Comparison of ENCODE assay signal across 2 cellular contexts in genomic region chr6:78150425-78150824, GRCh38.
TF ChIP-seq lines count a peak whose summit lies in the region.

No MANE protein-coding gene starts in this region.

TF ChIP-seq in HepG2, 621 proteins besides CTCF, POLR2A, EP300 and RAD21 (continued from another document):
- TF ChIP-seq, protein P1, sequence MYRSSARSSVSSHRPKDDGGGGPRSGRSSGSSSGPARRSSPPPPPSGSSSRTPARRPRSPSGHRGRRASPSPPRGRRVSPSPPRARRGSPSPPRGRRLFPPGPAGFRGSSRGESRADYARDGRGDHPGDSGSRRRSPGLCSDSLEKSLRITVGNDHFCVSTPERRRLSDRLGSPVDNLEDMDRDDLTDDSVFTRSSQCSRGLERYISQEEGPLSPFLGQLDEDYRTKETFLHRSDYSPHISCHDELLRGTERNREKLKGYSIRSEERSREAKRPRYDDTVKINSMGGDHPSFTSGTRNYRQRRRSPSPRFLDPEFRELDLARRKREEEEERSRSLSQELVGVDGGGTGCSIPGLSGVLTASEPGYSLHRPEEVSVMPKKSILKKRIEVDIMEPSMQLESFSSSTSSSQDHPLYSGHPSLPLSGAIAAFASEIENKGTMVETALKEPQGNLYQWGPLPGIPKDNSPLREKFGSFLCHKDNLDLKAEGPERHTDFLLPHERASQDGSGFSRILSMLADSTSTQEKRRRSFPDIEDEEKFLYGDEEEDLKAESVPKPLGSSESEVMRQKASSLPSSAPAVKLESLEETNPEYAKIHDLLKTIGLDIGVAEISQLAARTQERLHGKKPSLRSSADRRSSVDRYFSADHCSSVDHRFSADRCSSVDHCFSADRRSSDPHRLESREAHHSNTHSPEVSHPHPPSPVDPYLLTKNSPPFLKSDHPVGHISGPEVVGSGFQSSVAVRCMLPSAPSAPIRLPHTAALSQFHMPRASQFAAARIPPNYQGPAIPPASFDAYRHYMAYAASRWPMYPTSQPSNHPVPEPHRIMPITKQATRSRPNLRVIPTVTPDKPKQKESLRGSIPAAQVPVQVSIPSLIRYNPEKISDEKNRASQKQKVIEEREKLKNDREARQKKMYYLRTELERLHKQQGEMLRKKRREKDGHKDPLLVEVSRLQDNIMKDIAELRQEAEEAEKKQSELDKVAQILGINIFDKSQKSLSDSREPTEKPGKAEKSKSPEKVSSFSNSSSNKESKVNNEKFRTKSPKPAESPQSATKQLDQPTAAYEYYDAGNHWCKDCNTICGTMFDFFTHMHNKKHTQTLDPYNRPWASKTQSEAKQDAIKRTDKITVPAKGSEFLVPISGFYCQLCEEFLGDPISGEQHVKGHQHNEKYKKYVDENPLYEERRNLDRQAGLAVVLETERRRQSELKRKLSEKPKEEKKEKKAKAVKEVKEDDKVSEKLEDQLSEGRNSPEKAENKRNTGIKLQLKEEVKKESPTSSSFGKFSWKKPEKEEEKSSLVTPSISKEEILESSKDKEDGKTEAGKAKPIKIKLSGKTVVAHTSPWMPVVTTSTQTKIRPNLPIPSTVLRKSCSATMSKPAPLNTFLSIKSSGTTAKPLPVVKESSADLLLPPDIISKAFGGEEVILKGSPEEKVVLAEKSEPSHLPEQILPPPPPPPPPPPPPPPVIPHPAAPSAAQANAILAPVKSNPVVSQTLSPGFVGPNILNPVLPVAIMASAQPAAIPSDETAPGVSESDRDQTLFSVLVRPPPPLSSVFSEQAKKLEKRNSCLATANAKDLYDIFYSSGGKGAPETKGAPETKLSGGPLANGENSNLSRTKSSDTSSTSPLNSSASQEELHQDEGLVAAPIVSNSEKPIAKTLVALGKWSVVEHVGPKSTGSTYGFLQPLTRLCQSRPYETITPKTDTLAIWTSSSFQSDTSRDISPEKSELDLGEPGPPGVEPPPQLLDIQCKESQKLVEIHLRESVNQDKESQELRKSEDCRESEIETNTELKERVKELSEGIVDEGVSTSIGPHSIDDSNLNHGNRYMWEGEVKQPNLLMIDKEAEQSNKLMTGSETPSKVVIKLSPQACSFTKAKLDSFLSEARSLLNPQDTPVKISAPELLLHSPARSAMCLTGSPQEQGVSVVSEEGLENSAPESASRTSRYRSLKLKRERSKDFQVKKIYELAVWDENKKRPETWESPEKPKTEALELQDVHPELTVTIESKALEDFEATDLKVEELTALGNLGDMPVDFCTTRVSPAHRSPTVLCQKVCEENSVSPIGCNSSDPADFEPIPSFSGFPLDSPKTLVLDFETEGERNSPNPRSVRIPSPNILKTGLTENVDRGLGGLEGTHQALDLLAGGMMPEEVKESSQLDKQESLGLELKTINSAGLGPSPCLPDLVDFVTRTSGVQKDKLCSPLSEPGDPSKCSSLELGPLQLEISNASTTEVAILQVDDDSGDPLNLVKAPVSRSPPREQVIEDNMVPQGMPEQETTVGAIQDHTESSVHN (CRISPR knock-in tag; IDR thresholded peaks at IDR 0.05) = no peak
- TF ChIP-seq ZNF761 (CRISPR knock-in tag; conservative IDR thresholded peaks at IDR 0.05) (no peak), MAFK (conservative IDR thresholded peaks at IDR 0.05 in 1 of 2, IDR thresholded peaks at IDR 0.05 in 1 of 2; ENCODE audit: low read length in 2 of 2) (peak; percentile 78 to 91), MAFF (IDR thresholded peaks at IDR 0.05; ENCODE audit: low read depth, low read length) (peak; percentile 85), ZNF460 (CRISPR knock-in tag; IDR thresholded peaks at IDR 0.05; ENCODE audit: borderline replicate concordance) (no peak)
TF ChIP-seq in HepG2: peak in this region for 2.

TF ChIP-seq in K562, 482 proteins besides CTCF, POLR2A, EP300 and RAD21 (continued from another document):
- TF ChIP-seq C11orf30 (IDR thresholded peaks at IDR 0.05; ENCODE audit: low read depth) = peak; percentile 65
- no peak for TF ChIP-seq STAT5B (CRISPR knock-in tag; IDR thresholded peaks at IDR 0.05)
- peak; percentile 70 for TF ChIP-seq MAFG (tag; conservative IDR thresholded peaks at IDR 0.05)
- TF ChIP-seq MAFF (IDR thresholded peaks at IDR 0.05; ENCODE audit: low read length) = peak; percentile 55; the same call in 1 of the 2 replicates
- TF ChIP-seq MAFK (IDR thresholded peaks at IDR 0.05; ENCODE audit: low read length) = peak; percentile 55; the same call in 1 of the 2 replicates
- TF ChIP-seq ZNF316 (IDR thresholded peaks at IDR 0.05) = peak; percentile 85
- TF ChIP-seq ILF3 (IDR thresholded peaks at IDR 0.05; ENCODE audit: borderline replicate concordance) = no peak
- no peak for TF ChIP-seq HOMEZ (CRISPR knock-in tag; IDR thresholded peaks at IDR 0.05)
- TF ChIP-seq ZBTB2 (IDR thresholded peaks at IDR 0.05) = no peak
- TF ChIP-seq RUNX1 (IDR thresholded peaks at IDR 0.05; ENCODE audit: low read depth) = no peak
TF ChIP-seq in K562: peak in this region for 5.
